ENCODE assay signal across 2 cellular contexts in genomic region chr12:94640134-94640928, GRCh38.
A peak's percentile ranks its signal among the peaks of the same experiment; 100 is the strongest.
TF ChIP-seq lines count a peak whose summit lies in the region.

No MANE protein-coding gene starts in this region.

TF ChIP-seq in GM12878, 131 proteins besides CTCF, POLR2A, EP300 and RAD21 (continued from another document and continues in another):
- TF ChIP-seq CUX1 (IDR thresholded peaks at IDR 0.05; ENCODE audit: insufficient replicate concordance, low read depth, low read length) (no peak), ZBTB40 (IDR thresholded peaks at IDR 0.05; ENCODE audit: borderline replicate concordance) (no peak), SUZ12 (IDR thresholded peaks at IDR 0.05; ENCODE audit: unreplicated experiment) (no peak), NR2C1 (IDR thresholded peaks at IDR 0.05) (no peak), ZSCAN29 (IDR thresholded peaks at IDR 0.05) (no peak), FOXK2 (IDR thresholded peaks at IDR 0.05) (no peak), PRDM15 (CRISPR knock-in tag; IDR thresholded peaks at IDR 0.05) (no peak), CBX3 (IDR thresholded peaks at IDR 0.05; ENCODE audit: borderline replicate concordance, low read depth) (no peak), PML (IDR thresholded peaks at IDR 0.05; ENCODE audit: low read length) (peak; percentile 91)

TF ChIP-seq in HEK293T, 16 proteins besides CTCF, POLR2A, EP300 and RAD21 (continued from another document):
- TF ChIP-seq PKNOX1 (IDR thresholded peaks at IDR 0.05) (no peak), L3MBTL2 (conservative IDR thresholded peaks at IDR 0.05) (no peak), CTBP1 (IDR thresholded peaks at IDR 0.05; ENCODE audit: borderline replicate concordance) (no peak), BHLHE40 (IDR thresholded peaks at IDR 0.05; ENCODE audit: borderline replicate concordance) (no peak), LEF1 (IDR thresholded peaks at IDR 0.05; ENCODE audit: borderline replicate concordance) (no peak), HDGF (IDR thresholded peaks at IDR 0.05; ENCODE audit: borderline replicate concordance) (no peak), FOXK2 (IDR thresholded peaks at IDR 0.05) (no peak), ZNF384 (IDR thresholded peaks at IDR 0.05) (no peak), FOXA1 (IDR thresholded peaks at IDR 0.05) (no peak), ELF4 (IDR thresholded peaks at IDR 0.05) (no peak), TARDBP (IDR thresholded peaks at IDR 0.05) (no peak)
